7 cellular contexts compared by ENCODE assay signal in the genomic region with DNA sequence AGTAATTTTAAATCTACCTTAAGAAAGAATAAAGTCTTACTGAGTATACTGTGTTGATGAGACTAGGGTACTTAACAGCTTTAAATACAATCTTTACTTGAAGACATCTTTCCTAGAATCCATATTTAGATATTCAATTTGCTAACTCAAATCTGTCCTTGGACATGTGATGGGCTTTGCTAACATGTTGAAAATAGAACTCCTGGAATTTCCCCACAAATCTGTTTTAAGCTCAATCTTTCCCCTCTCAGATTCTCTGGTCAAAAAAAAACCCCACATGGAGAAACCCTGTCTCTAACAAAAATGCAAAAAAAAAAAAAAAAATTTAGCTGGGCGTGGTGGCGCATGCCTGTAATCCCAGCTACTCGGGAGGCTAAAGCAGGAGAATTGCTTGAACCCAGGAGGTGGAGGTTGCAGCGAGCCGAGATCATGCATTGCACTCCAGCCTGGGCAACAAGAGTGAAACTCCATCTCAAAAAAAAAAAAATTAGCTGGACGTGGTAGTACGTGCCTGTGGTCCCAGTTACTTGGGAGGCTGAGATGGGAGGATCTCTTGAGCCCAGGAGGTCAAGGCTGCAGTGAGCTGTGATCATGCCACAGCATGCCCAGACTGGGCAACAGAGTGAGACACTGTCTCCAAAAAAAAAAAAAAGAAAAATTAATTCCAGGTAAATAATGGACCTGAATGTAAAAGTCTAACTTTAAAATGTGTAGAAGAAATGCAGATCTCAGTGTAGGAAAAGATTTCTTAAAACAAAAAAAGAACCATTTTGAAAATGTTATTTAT.
A peak's percentile ranks its signal among the peaks of the same experiment; 100 is the strongest.
DNase-seq lines count a peak whose midpoint lies in the region; ATAC-seq, FAIRE-seq and TF ChIP-seq lines count a peak whose summit lies in the region.
"Not testable (repeated sequence)": the region's sequence is repeated elsewhere in the genome, so short reads cannot be mapped to it uniquely, and the experiment has no call there.

No MANE protein-coding gene starts in this region.

- not testable (repeated sequence) for H2BK120ac ChIP-seq in trophoblast cell (ENCODE audit: insufficient read depth, low read length, poor library complexity)

- peaks cover 9 to 16% of the 10 kb centered on the region in 2 donors for H3K4me1 Mint-ChIP-seq in stimulated activated naive B cell treated with anti-CD40 and anti-IgM and Interleukin-4, amounts not matched to agents 10 μg/mL and 1 μg/mL and 100 μg/mL, for 72 hours

- DNase-seq in GM10266 (ENCODE audit: extremely low spot score) (peak; percentile 8), GM20000 (ENCODE audit: low spot score) (peak; percentile 19)
- not testable (repeated sequence) for DNase-seq in SK-N-SH; GM12878 (ENCODE audit: low read depth, low spot score); left ventricle myocardium inferior; trophoblast cell; stimulated activated naive B cell treated with anti-CD40 and anti-IgM and Interleukin-4, amounts not matched to agents 10 μg/mL and 1 μg/mL and 100 μg/mL, for 72 hours

- peak overlapping the region in 1 of 2 experiments; percentile 84; a peak in 3 of 4 replicates for H3K27ac ChIP-seq in SK-N-SH (ENCODE audit: low read depth in 2 of 2, low read length in 1 of 2)
- not testable (repeated sequence) for H3K27ac ChIP-seq in GM12878 (ENCODE audit: control insufficient read depth, insufficient read depth); trophoblast cell (ENCODE audit: low read depth, low read length)
- H3K27ac ChIP-seq in left ventricle myocardium inferior (replicated peaks) = peak overlapping the region; percentile 59

- not testable (repeated sequence) for TF ChIP-seq RAD21 in SK-N-SH (IDR thresholded peaks at IDR 0.05; ENCODE audit: low read length); GM12878 (IDR thresholded peaks at IDR 0.05; ENCODE audit: insufficient read depth, low read depth, low read length)

- not testable (repeated sequence) for H2AK5ac ChIP-seq in trophoblast cell (ENCODE audit: low read length)

- not testable (repeated sequence) for H4K8ac ChIP-seq in trophoblast cell (ENCODE audit: low read depth, low read length)

- H2BK12ac ChIP-seq in trophoblast cell (ENCODE audit: low read length) = not testable (repeated sequence)

- ATAC-seq in GM12878 = peak; percentile 51
- ATAC-seq in stimulated activated naive B cell treated with anti-CD40 and anti-IgM and Interleukin-4, amounts not matched to agents 10 μg/mL and 1 μg/mL and 100 μg/mL, for 72 hours (replicated peaks) = peak; percentile 34 to 68

- not testable (repeated sequence) for TF ChIP-seq EP300 in SK-N-SH (IDR thresholded peaks at IDR 0.05; ENCODE audit: borderline replicate concordance in 1 of 2, low read depth in 1 of 2, low read length in 1 of 2); GM12878 (IDR thresholded peaks at IDR 0.05; ENCODE audit: borderline replicate concordance in 1 of 2, control insufficient read depth in 1 of 2, low read depth in 2 of 2, low read length in 2 of 2)

- not testable (repeated sequence) for H3K4ac ChIP-seq in trophoblast cell (ENCODE audit: low read depth, low read length)

- not testable (repeated sequence) for H4K12ac ChIP-seq in trophoblast cell (ENCODE audit: low read depth, low read length)

- not testable (repeated sequence) for H3K27me3 ChIP-seq in SK-N-SH (ENCODE audit: insufficient read depth); GM12878 (replicated peaks in 1 of 2; ENCODE audit: control insufficient read depth in 2 of 2, insufficient read depth in 2 of 2, low read length in 1 of 2); left ventricle myocardium inferior (ENCODE audit: low read depth); trophoblast cell (ENCODE audit: insufficient read depth, low read length)

- in situ Hi-C loops in GM12878 (cut with MboI) = not testable (repeated sequence)

- POLR2A ChIA-PET in SK-N-SH (lab: Yijun Ruan, JAX) = not testable (repeated sequence)
- POLR2A ChIA-PET in GM12878 (lab: Charles Lee) = interaction anchor here (0.6 to 1.1 kb wide), 8 partner anchors 9 to 947 kb away, joined by 3 to 4 read pairs (median 4); no protein-coding TSS in a partner anchor

- BruUV-seq in GM12878 (replicated peaks; lab: Mats Ljungman, UMichigan) = not testable (repeated sequence)

- H3K14ac ChIP-seq in trophoblast cell (ENCODE audit: low read length) = not testable (repeated sequence)

- FAIRE-seq in GM12878 (lab: Jason Lieb, UNC) = not testable (repeated sequence)

- H3K36me3 ChIP-seq in SK-N-SH (replicated peaks in 1 of 2; ENCODE audit: control insufficient read depth in 1 of 2, insufficient read depth in 2 of 2, low read length in 1 of 2) = peaks cover 27 to 54% of the 10 kb centered on the region in 2 experiments
- H3K36me3 ChIP-seq in GM12878 (ENCODE audit: control insufficient read depth in 2 of 2, insufficient read depth in 2 of 2, low read length in 1 of 2) = peaks cover 8 to 31% of the 10 kb centered on the region in 2 experiments; a peak in 3 of 4 replicates
- peaks cover 51% of the 10 kb centered on the region for H3K36me3 ChIP-seq in left ventricle myocardium inferior
- peaks cover 16 to 23% of the 10 kb centered on the region in 2 experiments for H3K36me3 ChIP-seq in trophoblast cell (ENCODE audit: control insufficient read depth in 1 of 2, insufficient read depth in 2 of 2, low read length in 2 of 2)

- peak overlapping the region; percentile 49 for H2BK5ac ChIP-seq in trophoblast cell (ENCODE audit: low read depth, low read length, poor library complexity)

- peak overlapping the region; percentile 42 for H3K4me2 ChIP-seq in SK-N-SH
- H3K4me2 ChIP-seq in GM12878 (ENCODE audit: control insufficient read depth, insufficient read depth); trophoblast cell (ENCODE audit: low read length): not testable (repeated sequence)

- CTCF ChIA-PET in SK-N-SH (lab: Yijun Ruan, JAX) = not testable (repeated sequence)
- CTCF ChIA-PET in GM12878 (lab: Yijun Ruan, JAX) = interaction anchor here (0.7 to 1.5 kb wide), 4 partner anchors 12 to 125 kb away, joined by 3 to 4 read pairs (median 3); no protein-coding TSS in a partner anchor

- not testable (repeated sequence) for H3K9me3 Mint-ChIP-seq in stimulated activated naive B cell treated with anti-CD40 and anti-IgM and Interleukin-4, amounts not matched to agents 10 μg/mL and 1 μg/mL and 100 μg/mL, for 72 hours

- WGBS in SK-N-SH (ENCODE audit: low lambda C conversion rate) = 93% methylated on average over 7 of the region's 7 CpGs
- WGBS in GM12878 (ENCODE audit: insufficient coverage, insufficient replicate concordance, low lambda C conversion rate, missing lambda C conversion rate) = 76% methylated on average over 7 of the region's 7 CpGs
- no CpG with 5 or more reads among the region's 7 CpGs for WGBS in trophoblast cell (ENCODE audit: extremely low coverage, insufficient coverage, insufficient read length)

- H3K4me1 ChIP-seq in SK-N-SH (ENCODE audit: control insufficient read depth in 1 of 2, insufficient read depth in 2 of 2, low read depth in 1 of 2, low read length in 1 of 2) = peaks cover 0 to 15% of the 10 kb centered on the region in 2 experiments; a peak in 2 of 4 replicates
- H3K4me1 ChIP-seq in GM12878 (ENCODE audit: control insufficient read depth, insufficient read depth, low read length); trophoblast cell (ENCODE audit: control insufficient read depth in 1 of 2, insufficient read depth in 2 of 2, low read length in 2 of 2): not testable (repeated sequence)
- peaks cover 19% of the 10 kb centered on the region for H3K4me1 ChIP-seq in left ventricle myocardium inferior

- intact Hi-C loops in GM12878 (cut with micrococcal nuclease; ENCODE audit: unreplicated experiment); left ventricle myocardium inferior (cut with micrococcal nuclease): not testable (repeated sequence)

- not testable (repeated sequence) for H3K27me3 Mint-ChIP-seq in stimulated activated naive B cell treated with anti-CD40 and anti-IgM and Interleukin-4, amounts not matched to agents 10 μg/mL and 1 μg/mL and 100 μg/mL, for 72 hours

- H3K9ac ChIP-seq in SK-N-SH = 0 out of 2 replicates have a peak overlapping the region, but pooled peaks have one; percentile 32
- H3K9ac ChIP-seq in GM12878 (ENCODE audit: control insufficient read depth, insufficient read depth, low read length); trophoblast cell (ENCODE audit: low read length): not testable (repeated sequence)

- not testable (repeated sequence) for H4K20me1 ChIP-seq in SK-N-SH (ENCODE audit: insufficient read depth); GM12878 (ENCODE audit: control insufficient read depth, insufficient read depth)

- TF ChIP-seq POLR2A in GM12878 (IDR thresholded peaks at IDR 0.05; ENCODE audit: low read depth, low read length) = not testable (repeated sequence)

- H4K91ac ChIP-seq in trophoblast cell (ENCODE audit: low read depth, low read length) = not testable (repeated sequence)

- H3K9me3 ChIP-seq in SK-N-SH; GM12878 (replicated peaks; ENCODE audit: control insufficient read depth, insufficient read depth, low read length); left ventricle myocardium inferior (replicated peaks); trophoblast cell (ENCODE audit: insufficient read depth, low read depth, low read length): not testable (repeated sequence)

- not testable (repeated sequence) for H3K79me2 ChIP-seq in SK-N-SH (ENCODE audit: insufficient read depth); GM12878 (ENCODE audit: control insufficient read depth, insufficient read depth, low read length); trophoblast cell (ENCODE audit: control insufficient read depth, insufficient read depth, low read length, poor library complexity)

- H3K36me3 Mint-ChIP-seq in stimulated activated naive B cell treated with anti-CD40 and anti-IgM and Interleukin-4, amounts not matched to agents 10 μg/mL and 1 μg/mL and 100 μg/mL, for 72 hours = peaks cover 50 to 61% of the 10 kb centered on the region in 2 donors

- peak overlapping the region; percentile 90 for H3K27ac Mint-ChIP-seq in stimulated activated naive B cell treated with anti-CD40 and anti-IgM and Interleukin-4, amounts not matched to agents 10 μg/mL and 1 μg/mL and 100 μg/mL, for 72 hours

- RAD21 ChIA-PET in GM12878 (lab: Charles Lee; ENCODE audit: unreplicated experiment) = interaction anchor here (0.6 to 1.0 kb wide), 4 partner anchors 9 to 353 kb away, joined by 3 to 5 read pairs (median 3); no protein-coding TSS in a partner anchor

- H3F3A ChIP-seq in SK-N-SH (replicated peaks; ENCODE audit: insufficient read depth) = peaks cover 35% of the 10 kb centered on the region

- peak overlapping the region; percentile 29 to 53 for H3K4me3 Mint-ChIP-seq in stimulated activated naive B cell treated with anti-CD40 and anti-IgM and Interleukin-4, amounts not matched to agents 10 μg/mL and 1 μg/mL and 100 μg/mL, for 72 hours

- not testable (repeated sequence) for H2AFZ ChIP-seq in SK-N-SH (ENCODE audit: low read depth); GM12878 (ENCODE audit: control insufficient read depth, low read depth, low read length); trophoblast cell (ENCODE audit: insufficient read depth, low read length, poor library complexity)

- SMC1A ChIA-PET in GM12878 (lab: Charles Lee; ENCODE audit: uncharacterized antibody, unreplicated experiment) = interaction anchor here (0.7 to 1.7 kb wide), 8 partner anchors 7 to 317 kb away, joined by 3 to 7 read pairs (median 4); no protein-coding TSS in a partner anchor

- H3K18ac ChIP-seq in trophoblast cell (ENCODE audit: low read length) = not testable (repeated sequence)

- H3K9me2 ChIP-seq in SK-N-SH = not testable (repeated sequence)

- H3K23ac ChIP-seq in trophoblast cell (ENCODE audit: low read length) = not testable (repeated sequence)

- not testable (repeated sequence) for H3K4me3 ChIP-seq in SK-N-SH (ENCODE audit: low read depth in 2 of 2, low read length in 1 of 2); GM12878; left ventricle myocardium inferior; trophoblast cell (ENCODE audit: low read depth, low read length)

- not testable (repeated sequence) for TF ChIP-seq CTCF in GM10266 (IDR thresholded peaks at IDR 0.05; ENCODE audit: control insufficient read depth, insufficient read depth, low read depth, missing control alignments); GM20000 (IDR thresholded peaks at IDR 0.05; ENCODE audit: extremely low read depth, missing control alignments); SK-N-SH (IDR thresholded peaks at IDR 0.05); GM12878 (IDR thresholded peaks at IDR 0.05 in 2 of 3, conservative IDR thresholded peaks at IDR 0.05 in 1 of 3; ENCODE audit: control insufficient read depth in 2 of 3, extremely low read depth in 1 of 3, insufficient read depth in 1 of 3, low read depth in 3 of 3, low read length in 3 of 3); left ventricle myocardium inferior (IDR thresholded peaks at IDR 0.05; ENCODE audit: borderline replicate concordance)

- not testable (repeated sequence) for H3K79me1 ChIP-seq in trophoblast cell (ENCODE audit: low read length)
